ENCODE assay signal across 14 cellular contexts in genomic region chr9:135962696-135963307, GRCh38. TPM values are rescaled to one million over a fixed set of nuclear protein-coding genes. Genes with fewer than 3 reads are reported as not detected.
DNase-seq lines count a peak whose midpoint lies in the region; ATAC-seq lines count a peak whose summit lies in the region.
"Had no signal": no experiment of that assay in that cellular context is flagged by ENCODE, and none has a peak within 500 bp of the region (broad histone marks: within the 10 kb centered on the region; RNA-seq: fewer than 3 reads in every experiment).

No MANE protein-coding gene starts in this region.

- H3K4me3 ChIP-seq in aorta (ENCODE audit: low read length in 2 of 2): no peak overlapping the region
- H3K4me3 ChIP-seq: upper lobe of right lung had no signal

- no peaks in the 10 kb centered on the region for H3K36me3 ChIP-seq in aorta (ENCODE audit: control insufficient read depth in 1 of 2, insufficient read depth in 2 of 2, low read length in 1 of 2)
- H3K36me3 ChIP-seq: upper lobe of right lung had no signal

- H3K27me3 Mint-ChIP-seq in activated naive CD4-positive, alpha-beta T cell treated with anti-CD3 and anti-CD28 coated beads, Interleukin-2, amount 50 U/mL, for 24 hours: no peaks in the 10 kb centered on the region
- peaks cover 12% of the 10 kb centered on the region for H3K27me3 Mint-ChIP-seq in activated T-helper 1 cell treated with anti-CD3 and anti-CD28 coated beads, Interleukin-12 subunit alpha, Interleukin-12 subunit beta, Interleukin-2, Interleukin-4 antibody, amounts not matched to agents 30 ng/mL and 10 ng/mL and 1 ng/mL, durations not matched to agents 14 hours and 24 hours and 36 hours (ENCODE audit: insufficient read depth)
- H3K27me3 Mint-ChIP-seq in activated CD4-positive, alpha-beta memory T cell treated with anti-CD3 and anti-CD28 coated beads, Interleukin-2, amount 10 ng/mL, durations not matched to agents 7 days and 5 days: peaks cover 9% of the 10 kb centered on the region

- no peaks in the 10 kb centered on the region for H3K9me3 Mint-ChIP-seq in activated naive CD4-positive, alpha-beta T cell treated with anti-CD3 and anti-CD28 coated beads, Interleukin-2, amount 50 U/mL, for 24 hours
- no peaks in the 10 kb centered on the region for H3K9me3 Mint-ChIP-seq in activated T-helper 1 cell treated with anti-CD3 and anti-CD28 coated beads, Interleukin-12 subunit alpha, Interleukin-12 subunit beta, Interleukin-2, Interleukin-4 antibody, amounts not matched to agents 30 ng/mL and 10 ng/mL and 1 ng/mL, durations not matched to agents 14 hours and 24 hours and 36 hours
- no peaks in the 10 kb centered on the region for H3K9me3 Mint-ChIP-seq in stimulated activated effector memory CD8-positive, alpha-beta T cell treated with anti-CD3 and anti-CD28 coated beads, Interleukin-12 subunit alpha, Interleukin-12 subunit beta, amount 100 ng/mL, for 72 hours
- no peaks in the 10 kb centered on the region for H3K9me3 Mint-ChIP-seq in activated CD4-positive, alpha-beta memory T cell treated with anti-CD3 and anti-CD28 coated beads, Interleukin-2, amount 10 ng/mL, durations not matched to agents 7 days and 5 days

- CTCF ChIA-PET in activated CD4-positive, alpha-beta memory T cell treated with anti-CD3 and anti-CD28 coated beads, Interleukin-2, amount 10 ng/mL, durations not matched to agents 7 days and 5 days (lab: Charles Lee): no interaction called here

- 72 to 76% methylated on average over 11 of the region's 11 CpGs for WGBS in aorta, 2 donors

- no peaks in the 10 kb centered on the region for H3K4me1 ChIP-seq in aorta (ENCODE audit: control insufficient read depth in 1 of 2, insufficient read depth in 2 of 2, low read length in 2 of 2)

- no peak for DNase-seq in activated naive CD4-positive, alpha-beta T cell (lab: John Stamatoyannopoulos, UW)
- peak; percentile 37 to 47 for DNase-seq in Kasumi-1 (lab: John Stamatoyannopoulos, UW)
- no peak for DNase-seq in activated T-helper 1 cell treated with anti-CD3 and anti-CD28 coated beads, Interleukin-12 subunit alpha, Interleukin-12 subunit beta, Interleukin-2, Interleukin-4 antibody, amounts not matched to agents 30 ng/mL and 10 ng/mL and 1 ng/mL, durations not matched to agents 14 hours and 24 hours and 36 hours (ENCODE audit: low spot score)
- DNase-seq in stimulated activated effector memory CD8-positive, alpha-beta T cell treated with anti-CD3 and anti-CD28 coated beads, Interleukin-12 subunit alpha, Interleukin-12 subunit beta, amount 100 ng/mL, for 72 hours (ENCODE audit: low spot score in 2 of 2): no peak
- no peak for DNase-seq in aorta
- no peak for DNase-seq in activated CD4-positive, alpha-beta memory T cell treated with anti-CD3 and anti-CD28 coated beads, Interleukin-2, amount 10 ng/mL, durations not matched to agents 7 days and 5 days
- DNase-seq in stimulated activated CD4-positive, alpha-beta T cell treated with anti-CD3 and anti-CD28 coated beads, Interleukin-2, amount 100 ng/mL, for 48 hours: no peak
- DNase-seq: activated CD8-positive, alpha-beta memory T cell treated with anti-CD3 and anti-CD28 coated beads for 24 hours; DMS79 treated with DMSO at 0.1 percent for 48 hours; kidney; NCI-H1436 treated with DMSO at 0.1 percent for 48 hours; NCI-H446 treated with DMSO at 0.1 percent for 48 hours; upper lobe of right lung had no signal

- intact Hi-C loops in activated T-helper 1 cell treated with anti-CD3 and anti-CD28 coated beads, Interleukin-12 subunit alpha, Interleukin-12 subunit beta, Interleukin-2, Interleukin-4 antibody, amounts not matched to agents 30 ng/mL and 10 ng/mL and 1 ng/mL, durations not matched to agents 14 hours and 24 hours and 36 hours (cut with micrococcal nuclease): loop anchor here (5.0 to 10.0 kb wide), 5 partner anchors 101 to 1896 kb away; partner anchors contain the start of genes BRD3, QSOX2 and SEC16A
- intact Hi-C loops in aorta (cut with DNase I): loop anchor here (10.0 kb wide), 2 partner anchors 98 to 282 kb away; partner anchors contain the start of gene QSOX2 (in 1 of the 2)

- H3K27me3 ChIP-seq in aorta (ENCODE audit: control insufficient read depth in 1 of 2, insufficient read depth in 2 of 2, low read length in 1 of 2): no peaks in the 10 kb centered on the region
- H3K27me3 ChIP-seq: upper lobe of right lung had no signal

- H3K4me1 Mint-ChIP-seq in activated naive CD4-positive, alpha-beta T cell treated with anti-CD3 and anti-CD28 coated beads, Interleukin-2, amount 50 U/mL, for 24 hours: peaks cover 32% of the 10 kb centered on the region
- H3K4me1 Mint-ChIP-seq in activated T-helper 1 cell treated with anti-CD3 and anti-CD28 coated beads, Interleukin-12 subunit alpha, Interleukin-12 subunit beta, Interleukin-2, Interleukin-4 antibody, amounts not matched to agents 30 ng/mL and 10 ng/mL and 1 ng/mL, durations not matched to agents 14 hours and 24 hours and 36 hours (ENCODE audit: low read depth): peaks cover 31% of the 10 kb centered on the region
- peaks cover 46% of the 10 kb centered on the region for H3K4me1 Mint-ChIP-seq in stimulated activated effector memory CD8-positive, alpha-beta T cell treated with anti-CD3 and anti-CD28 coated beads, Interleukin-12 subunit alpha, Interleukin-12 subunit beta, amount 100 ng/mL, for 72 hours
- peaks cover 30% of the 10 kb centered on the region for H3K4me1 Mint-ChIP-seq in activated CD4-positive, alpha-beta memory T cell treated with anti-CD3 and anti-CD28 coated beads, Interleukin-2, amount 10 ng/mL, durations not matched to agents 7 days and 5 days

- no peaks in the 10 kb centered on the region for H3K9me3 ChIP-seq in aorta (ENCODE audit: control insufficient read depth, low read length)
- H3K9me3 ChIP-seq: upper lobe of right lung had no signal

- H3K36me3 Mint-ChIP-seq in activated naive CD4-positive, alpha-beta T cell treated with anti-CD3 and anti-CD28 coated beads, Interleukin-2, amount 50 U/mL, for 24 hours: no peaks in the 10 kb centered on the region
- no peaks in the 10 kb centered on the region for H3K36me3 Mint-ChIP-seq in activated T-helper 1 cell treated with anti-CD3 and anti-CD28 coated beads, Interleukin-12 subunit alpha, Interleukin-12 subunit beta, Interleukin-2, Interleukin-4 antibody, amounts not matched to agents 30 ng/mL and 10 ng/mL and 1 ng/mL, durations not matched to agents 14 hours and 24 hours and 36 hours (ENCODE audit: low read depth)
- H3K36me3 Mint-ChIP-seq in stimulated activated effector memory CD8-positive, alpha-beta T cell treated with anti-CD3 and anti-CD28 coated beads, Interleukin-12 subunit alpha, Interleukin-12 subunit beta, amount 100 ng/mL, for 72 hours: peaks cover 8% of the 10 kb centered on the region
- H3K36me3 Mint-ChIP-seq in activated CD4-positive, alpha-beta memory T cell treated with anti-CD3 and anti-CD28 coated beads, Interleukin-2, amount 10 ng/mL, durations not matched to agents 7 days and 5 days (ENCODE audit: low read depth): no peaks in the 10 kb centered on the region

- POLR2A ChIA-PET in activated CD4-positive, alpha-beta memory T cell treated with anti-CD3 and anti-CD28 coated beads, Interleukin-2, amount 10 ng/mL, durations not matched to agents 7 days and 5 days (lab: Charles Lee): no interaction called here

- ATAC-seq in stimulated activated effector memory CD8-positive, alpha-beta T cell treated with anti-CD3 and anti-CD28 coated beads, Interleukin-12 subunit alpha, Interleukin-12 subunit beta, amount 100 ng/mL, for 72 hours: no peak
- ATAC-seq in aorta (ENCODE audit: low FRiP score): no peak
- ATAC-seq: upper lobe of right lung had no signal

- peak overlapping the region; percentile 88 for H3K4me3 Mint-ChIP-seq in activated naive CD4-positive, alpha-beta T cell treated with anti-CD3 and anti-CD28 coated beads, Interleukin-2, amount 50 U/mL, for 24 hours
- H3K4me3 Mint-ChIP-seq in activated T-helper 1 cell treated with anti-CD3 and anti-CD28 coated beads, Interleukin-12 subunit alpha, Interleukin-12 subunit beta, Interleukin-2, Interleukin-4 antibody, amounts not matched to agents 30 ng/mL and 10 ng/mL and 1 ng/mL, durations not matched to agents 14 hours and 24 hours and 36 hours: peak overlapping the region; percentile 35
- peak overlapping the region; percentile 85 for H3K4me3 Mint-ChIP-seq in stimulated activated effector memory CD8-positive, alpha-beta T cell treated with anti-CD3 and anti-CD28 coated beads, Interleukin-12 subunit alpha, Interleukin-12 subunit beta, amount 100 ng/mL, for 72 hours
- no peak overlapping the region for H3K4me3 Mint-ChIP-seq in activated CD4-positive, alpha-beta memory T cell treated with anti-CD3 and anti-CD28 coated beads, Interleukin-2, amount 10 ng/mL, durations not matched to agents 7 days and 5 days

- no peak overlapping the region for H3K27ac ChIP-seq in aorta (ENCODE audit: low read depth in 1 of 2, low read length in 2 of 2)
- H3K27ac ChIP-seq: upper lobe of right lung had no signal

- no peak overlapping the region for H3K27ac Mint-ChIP-seq in activated naive CD4-positive, alpha-beta T cell treated with anti-CD3 and anti-CD28 coated beads, Interleukin-2, amount 50 U/mL, for 24 hours
- no peak overlapping the region for H3K27ac Mint-ChIP-seq in activated T-helper 1 cell treated with anti-CD3 and anti-CD28 coated beads, Interleukin-12 subunit alpha, Interleukin-12 subunit beta, Interleukin-2, Interleukin-4 antibody, amounts not matched to agents 30 ng/mL and 10 ng/mL and 1 ng/mL, durations not matched to agents 14 hours and 24 hours and 36 hours
- H3K27ac Mint-ChIP-seq in stimulated activated effector memory CD8-positive, alpha-beta T cell treated with anti-CD3 and anti-CD28 coated beads, Interleukin-12 subunit alpha, Interleukin-12 subunit beta, amount 100 ng/mL, for 72 hours: no peak overlapping the region
- no peak overlapping the region for H3K27ac Mint-ChIP-seq in activated CD4-positive, alpha-beta memory T cell treated with anti-CD3 and anti-CD28 coated beads, Interleukin-2, amount 10 ng/mL, durations not matched to agents 7 days and 5 days

RNA-seq across cellular contexts. Expression of gene UBAC1, which starts 1.6 kb away (rescaled TPM):
- 41.9 and 42.0 TPM in 2 replicates for total RNA-seq in activated T-helper 1 cell treated with anti-CD3 and anti-CD28 coated beads, Interleukin-12 subunit alpha, Interleukin-12 subunit beta, Interleukin-2, Interleukin-4 antibody, amounts not matched to agents 30 ng/mL and 10 ng/mL and 1 ng/mL, durations not matched to agents 14 hours and 24 hours and 36 hours
- total RNA-seq in aorta: 10 to 100 TPM; 24.1 to 38.0 TPM
- 10 to 100 TPM; 36.9 to 49.9 TPM for polyA plus RNA-seq in aorta
- total RNA-seq in activated CD4-positive, alpha-beta memory T cell treated with anti-CD3 and anti-CD28 coated beads, Interleukin-2, amount 10 ng/mL, durations not matched to agents 7 days and 5 days: 10 to 100 TPM; 28.1 to 29.5 TPM

RNA-seq across cellular contexts. Expression of gene CAMSAP1, which starts 55.5 kb away (rescaled TPM):
- 43.3 and 43.8 TPM in 2 replicates for total RNA-seq in activated T-helper 1 cell treated with anti-CD3 and anti-CD28 coated beads, Interleukin-12 subunit alpha, Interleukin-12 subunit beta, Interleukin-2, Interleukin-4 antibody, amounts not matched to agents 30 ng/mL and 10 ng/mL and 1 ng/mL, durations not matched to agents 14 hours and 24 hours and 36 hours
- total RNA-seq in aorta: 10 to 100 TPM; 26.4 to 28.0 TPM
- 1 to 10 TPM; 2.5 to 5.2 TPM for polyA plus RNA-seq in aorta
- total RNA-seq in activated CD4-positive, alpha-beta memory T cell treated with anti-CD3 and anti-CD28 coated beads, Interleukin-2, amount 10 ng/mL, durations not matched to agents 7 days and 5 days: 10 to 100 TPM; 20.9 to 22.0 TPM

Comparison
In these comparisons a context has a peak if more than half of its experiments do, and no peak if none do; other contexts are left out.
1. DNase-seq: peak in Kasumi-1 (2 of 2); none in activated naive CD4-positive, alpha-beta T cell (0 of 4), activated T-helper 1 cell treated with anti-CD3 and anti-CD28 coated beads, Interleukin-12 subunit alpha, Interleukin-12 subunit beta, Interleukin-2, Interleukin-4 antibody, amounts not matched to agents 30 ng/mL and 10 ng/mL and 1 ng/mL, durations not matched to agents 14 hours and 24 hours and 36 hours (single experiment), stimulated activated effector memory CD8-positive, alpha-beta T cell treated with anti-CD3 and anti-CD28 coated beads, Interleukin-12 subunit alpha, Interleukin-12 subunit beta, amount 100 ng/mL, for 72 hours (0 of 2), aorta (0 of 2), activated CD4-positive, alpha-beta memory T cell treated with anti-CD3 and anti-CD28 coated beads, Interleukin-2, amount 10 ng/mL, durations not matched to agents 7 days and 5 days (single experiment) and stimulated activated CD4-positive, alpha-beta T cell treated with anti-CD3 and anti-CD28 coated beads, Interleukin-2, amount 100 ng/mL, for 48 hours (0 of 2).